ENCODE assay signal across 9 cellular contexts in genomic region chr11:65560555-65561418, GRCh38. TPM values are rescaled to one million over a fixed set of nuclear protein-coding genes. Genes with fewer than 3 reads are reported as not detected.
DNase-seq lines count a peak whose midpoint lies in the region; ATAC-seq and TF ChIP-seq lines count a peak whose summit lies in the region.
"Had no signal": no experiment of that assay in that cellular context is flagged by ENCODE, and none has a peak within 500 bp of the region (broad histone marks: within the 10 kb centered on the region; RNA-seq: fewer than 3 reads in every experiment).

No MANE protein-coding gene starts in this region.

- no peaks in the 10 kb centered on the region for H3K36me3 ChIP-seq in Panc1 (ENCODE audit: control insufficient read depth, insufficient read depth, low read length)
- H3K36me3 ChIP-seq: pancreas had no signal

- H3K9me3 ChIP-seq in Panc1 (ENCODE audit: control insufficient read depth, insufficient read depth, low read depth, low read length), result no peaks in the 10 kb centered on the region
- H3K9me3 ChIP-seq: pancreas had no signal

- no peaks in the 10 kb centered on the region for H3K27me3 ChIP-seq in Panc1 (ENCODE audit: control insufficient read depth, insufficient read depth, low read length)
- H3K27me3 ChIP-seq: pancreas had no signal

- POLR2A ChIA-PET in Panc1 (lab: Charles Lee), result interaction anchor here (1.2 to 1.3 kb wide), 2 partner anchors 9 to 53 kb away, joined by 3 to 6 read pairs; partner anchors contain the start of gene ZNRD2

- CTCF ChIA-PET in Panc1 (lab: Charles Lee), result interaction anchor here (0.7 to 3.1 kb wide), 3 partner anchors 10 to 100 kb away, joined by 3 to 15 read pairs (median 10); partner anchors contain the start of genes FAM89B and ZNRD2

- no peaks in the 10 kb centered on the region for H3K36me3 Mint-ChIP-seq in nephron (ENCODE audit: low read depth)
- H3K36me3 Mint-ChIP-seq in activated naive CD4-positive, alpha-beta T cell treated with anti-CD3 and anti-CD28 coated beads, Interleukin-2, amount 50 U/mL, for 72 hours, result no peaks in the 10 kb centered on the region

- H3K27ac Mint-ChIP-seq in nephron, result peak overlapping the region; percentile 92 to 96 (median 96)
- H3K27ac Mint-ChIP-seq in activated naive CD4-positive, alpha-beta T cell treated with anti-CD3 and anti-CD28 coated beads, Interleukin-2, amount 50 U/mL, for 72 hours, result peak overlapping the region in 1 of 2 donors; percentile 38

- H3K9me3 Mint-ChIP-seq in nephron, result no peaks in the 10 kb centered on the region
- no peaks in the 10 kb centered on the region for H3K9me3 Mint-ChIP-seq in activated naive CD4-positive, alpha-beta T cell treated with anti-CD3 and anti-CD28 coated beads, Interleukin-2, amount 50 U/mL, for 72 hours

- in situ Hi-C loops in Panc1 (cut with HindIII; ENCODE audit: low pct_unique_long_range_greater_than_20kb, low sequenced_read_pairs), result no loop called here

- peaks cover 3% of the 10 kb centered on the region for H3K27me3 Mint-ChIP-seq in nephron (ENCODE audit: low read depth)

- ATAC-seq in Panc1, result peak; percentile 37
- ATAC-seq in HG03565 (IDR thresholded peaks at IDR 0.05; ENCODE audit: unreplicated experiment), result no peak
- ATAC-seq in activated naive CD4-positive, alpha-beta T cell treated with anti-CD3 and anti-CD28 coated beads, Interleukin-2, amount 50 U/mL, for 72 hours, result no peak

- TF ChIP-seq CTCF in Panc1 (IDR thresholded peaks at IDR 0.05), result no peak
- TF ChIP-seq CTCF in nephron (IDR thresholded peaks at IDR 0.05; ENCODE audit: unreplicated experiment in 3 of 3), result no peak

- peak overlapping the region in 1 of 2 experiments; percentile 5; a peak in 1 of 4 replicates for H3K4me3 ChIP-seq in Panc1 (ENCODE audit: low read depth in 2 of 2, low read length in 2 of 2)
- H3K4me3 ChIP-seq: pancreas had no signal

- H3K4me3 Mint-ChIP-seq in nephron, result peak overlapping the region; percentile 32 to 68 (median 48)

- intact Hi-C loops in Panc1 (cut with micrococcal nuclease; ENCODE audit: unreplicated experiment), result no loop called here

- peaks cover 54% of the 10 kb centered on the region for H3K4me1 Mint-ChIP-seq in nephron

- peaks cover 46% of the 10 kb centered on the region for H3K4me1 ChIP-seq in Panc1 (ENCODE audit: control insufficient read depth, insufficient read depth, low read length)

- DNase-seq in GM03348 (ENCODE audit: low spot score), result peak; percentile 60
- no peak for DNase-seq in Panc1 (ENCODE audit: low read depth, low spot score)
- DNase-seq in epithelial cell of prostate (ENCODE audit: low read depth, low spot score), result no peak
- no peak for DNase-seq in NCI-H1436 treated with DMSO at 0.1 percent for 48 hours (lab: John Stamatoyannopoulos, UW)
- no peak for DNase-seq in HPDE6-E6E7 (ENCODE audit: extremely low spot score)
- no peak for DNase-seq in activated naive CD4-positive, alpha-beta T cell treated with anti-CD3 and anti-CD28 coated beads, Interleukin-2, amount 50 U/mL, for 72 hours (ENCODE audit: low spot score in 2 of 2)

- no TSS peak for BruUV-seq in Panc1 (replicated peaks; lab: Mats Ljungman, UMichigan)

- H3K27ac ChIP-seq in Panc1 (ENCODE audit: low read length) (peak overlapping the region; percentile 90), epithelial cell of prostate (peak overlapping the region; percentile 87)

RNA-seq across cellular contexts. Expression of gene LTBP3, which starts 2.6 kb away (rescaled TPM):
- total RNA-seq in Panc1 (2021; ENCODE audit: unreplicated experiment), result 133 TPM
- 275 TPM for polyA plus RNA-seq in Panc1 (2012; ENCODE audit: insufficient read length)
- 10 to 100 TPM; 66.6 to 90.4 TPM for total RNA-seq in activated naive CD4-positive, alpha-beta T cell treated with anti-CD3 and anti-CD28 coated beads, Interleukin-2, amount 50 U/mL, for 72 hours

RNA-seq across cellular contexts. Expression of gene ZNRD2, which starts 9.5 kb away (rescaled TPM):
- 61.2 TPM for total RNA-seq in Panc1 (2021; ENCODE audit: unreplicated experiment)
- polyA plus RNA-seq in Panc1 (2012; ENCODE audit: insufficient read length), result 138 TPM
- total RNA-seq in activated naive CD4-positive, alpha-beta T cell treated with anti-CD3 and anti-CD28 coated beads, Interleukin-2, amount 50 U/mL, for 72 hours, result 10 to 100 TPM; 35.9 to 44.3 TPM

RNA-seq across cellular contexts. Expression of gene FAM89B, which starts 11.6 kb away (rescaled TPM):
- 102 TPM for total RNA-seq in Panc1 (2021; ENCODE audit: unreplicated experiment)
- polyA plus RNA-seq in Panc1 (2012; ENCODE audit: insufficient read length), result 151 TPM
- 10 to 100 TPM; 32.6 to 47.1 TPM for total RNA-seq in activated naive CD4-positive, alpha-beta T cell treated with anti-CD3 and anti-CD28 coated beads, Interleukin-2, amount 50 U/mL, for 72 hours

RNA-seq across cellular contexts. Expression of gene EHBP1L1, which starts 15.1 kb away (rescaled TPM):
- total RNA-seq in Panc1 (2021; ENCODE audit: unreplicated experiment), result 108 TPM
- 109 TPM for polyA plus RNA-seq in Panc1 (2012; ENCODE audit: insufficient read length)
- total RNA-seq in activated naive CD4-positive, alpha-beta T cell treated with anti-CD3 and anti-CD28 coated beads, Interleukin-2, amount 50 U/mL, for 72 hours, result 100 to 1,000 TPM; 101 to 144 TPM

RNA-seq across cellular contexts. Expression of gene KCNK7, which starts 34.8 kb away (rescaled TPM):
- total RNA-seq in Panc1 (2021; ENCODE audit: unreplicated experiment), result 0.69 TPM
- polyA plus RNA-seq in Panc1 (2012; ENCODE audit: insufficient read length), result 0.63 TPM
- total RNA-seq in activated naive CD4-positive, alpha-beta T cell treated with anti-CD3 and anti-CD28 coated beads, Interleukin-2, amount 50 U/mL, for 72 hours, result under 1 TPM; 0.66 to 0.74 TPM
